Comparison of ENCODE assay signal across 2 cellular contexts in genomic region chr6:10481101-10481500, GRCh38.
A peak's percentile ranks its signal among the peaks of the same experiment; 100 is the strongest.
TF ChIP-seq lines count a peak whose summit lies in the region.

No MANE protein-coding gene starts in this region.

TF ChIP-seq in HepG2, 621 proteins besides CTCF, POLR2A, EP300 and RAD21:
- TF ChIP-seq MAX (IDR thresholded peaks at IDR 0.05) (no peak), CBX2 (IDR thresholded peaks at IDR 0.05; ENCODE audit: low read depth, low read length) (no peak), CBX2 (CRISPR knock-in tag; IDR thresholded peaks at IDR 0.05; ENCODE audit: low read depth) (no peak), SSRP1 (CRISPR knock-in tag; IDR thresholded peaks at IDR 0.05) (no peak), CEBPB (IDR thresholded peaks at IDR 0.05; ENCODE audit: borderline replicate concordance, low read depth, low read length) (peak; percentile 19; the same call in 1 of the 2 replicates), ZNF335 (CRISPR knock-in tag; IDR thresholded peaks at IDR 0.05) (no peak), SNRNP70 (IDR thresholded peaks at IDR 0.05; ENCODE audit: low read depth, low read length) (no peak), ZNF18 (CRISPR knock-in tag; IDR thresholded peaks at IDR 0.05; ENCODE audit: insufficient replicate concordance) (no peak)

TF ChIP-seq in WTC11, 78 proteins besides CTCF, POLR2A, EP300 and RAD21:
- TF ChIP-seq MXD4 (CRISPR knock-in tag; IDR thresholded peaks at IDR 0.05; ENCODE audit: borderline replicate concordance) (no peak), CREB1 (CRISPR knock-in tag; IDR thresholded peaks at IDR 0.05) (no peak), FOXJ3 (CRISPR knock-in tag; IDR thresholded peaks at IDR 0.05; ENCODE audit: borderline replicate concordance) (no peak), ZNF423 (CRISPR knock-in tag; IDR thresholded peaks at IDR 0.05) (no peak), ATF2 (CRISPR knock-in tag; IDR thresholded peaks at IDR 0.05; ENCODE audit: borderline replicate concordance, low read depth) (no peak), E2F4 (CRISPR knock-in tag; IDR thresholded peaks at IDR 0.05; ENCODE audit: borderline replicate concordance, low read depth) (no peak), NR3C1 (CRISPR knock-in tag; conservative IDR thresholded peaks at IDR 0.05; ENCODE audit: low read depth) (no peak), ZNF671 (CRISPR knock-in tag; IDR thresholded peaks at IDR 0.05) (no peak), NR2C2 (CRISPR knock-in tag; IDR thresholded peaks at IDR 0.05) (no peak), NFATC4 (CRISPR knock-in tag; IDR thresholded peaks at IDR 0.05) (no peak), IRF1 (CRISPR knock-in tag; IDR thresholded peaks at IDR 0.05) (no peak), IRF2 (CRISPR knock-in tag; IDR thresholded peaks at IDR 0.05; ENCODE audit: borderline replicate concordance, low read depth) (no peak), EMX1 (CRISPR knock-in tag; IDR thresholded peaks at IDR 0.05) (no peak), STAT6 (CRISPR knock-in tag; conservative IDR thresholded peaks at IDR 0.05; ENCODE audit: low read depth) (no peak), NR1H2 (CRISPR knock-in tag; IDR thresholded peaks at IDR 0.05) (no peak), NFYB (CRISPR knock-in tag; conservative IDR thresholded peaks at IDR 0.05; ENCODE audit: low read depth) (no peak)
